In the genomic region with DNA sequence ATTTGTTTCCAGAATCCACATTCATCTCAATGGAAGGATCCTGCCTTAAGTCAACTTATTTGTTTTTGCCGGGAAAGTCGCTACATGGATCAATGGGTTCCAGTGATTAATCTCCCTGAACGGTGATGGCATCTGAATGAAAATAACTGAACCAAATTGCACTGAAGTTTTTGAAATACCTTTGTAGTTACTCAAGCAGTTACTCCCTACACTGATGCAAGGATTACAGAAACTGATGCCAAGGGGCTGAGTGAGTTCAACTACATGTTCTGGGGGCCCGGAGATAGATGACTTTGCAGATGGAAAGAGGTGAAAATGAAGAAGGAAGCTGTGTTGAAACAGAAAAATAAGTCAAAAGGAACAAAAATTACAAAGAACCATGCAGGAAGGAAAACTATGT, we compare ENCODE assay signal across 8 cellular contexts. TPM values are rescaled to one million over a fixed set of nuclear protein-coding genes. Genes with fewer than 3 reads are reported as not detected.
DNase-seq lines count a peak whose midpoint lies in the region; ATAC-seq, FAIRE-seq and TF ChIP-seq lines count a peak whose summit lies in the region.

No MANE protein-coding gene starts in this region.

- no peaks in the 10 kb centered on the region for H3K27me3 ChIP-seq in HL-60 (ENCODE audit: insufficient read depth, poor library complexity, severe bottlenecking)

- H3K27ac ChIP-seq in HL-60 (replicated peaks), result peak overlapping the region; percentile 74

- H3K9me3 Mint-ChIP-seq in activated T-helper 1 cell treated with anti-CD3 and anti-CD28 coated beads, Interleukin-12 subunit alpha, Interleukin-12 subunit beta, Interleukin-2, Interleukin-4 antibody, amounts not matched to agents 30 ng/mL and 10 ng/mL and 1 ng/mL, durations not matched to agents 14 hours and 24 hours and 36 hours, result no peaks in the 10 kb centered on the region

- DNase-seq in AG20443 (ENCODE audit: low spot score) (peak; percentile 57), HL-60 (ENCODE audit: low read depth in 1 of 2, low spot score in 1 of 2) (peak; percentile 69 to 87), kidney glomerular epithelial cell (lab: John Stamatoyannopoulos, UW) (peak; percentile 83), urothelium cell line (ENCODE audit: low spot score) (no peak), GM13976 (ENCODE audit: low spot score) (no peak)
- DNase-seq in activated T-helper 1 cell treated with anti-CD3 and anti-CD28 coated beads, Interleukin-12 subunit alpha, Interleukin-12 subunit beta, Interleukin-2, Interleukin-4 antibody, amounts not matched to agents 30 ng/mL and 10 ng/mL and 1 ng/mL, durations not matched to agents 14 hours and 24 hours and 36 hours (ENCODE audit: low spot score), result no peak

- intact Hi-C loops in activated T-helper 1 cell treated with anti-CD3 and anti-CD28 coated beads, Interleukin-12 subunit alpha, Interleukin-12 subunit beta, Interleukin-2, Interleukin-4 antibody, amounts not matched to agents 30 ng/mL and 10 ng/mL and 1 ng/mL, durations not matched to agents 14 hours and 24 hours and 36 hours (cut with micrococcal nuclease), result loop anchor here (10.0 kb wide), 4 partner anchors 913 to 1413 kb away; no protein-coding TSS in a partner anchor

- peak overlapping the region; percentile 49 for H3K4me3 Mint-ChIP-seq in activated T-helper 1 cell treated with anti-CD3 and anti-CD28 coated beads, Interleukin-12 subunit alpha, Interleukin-12 subunit beta, Interleukin-2, Interleukin-4 antibody, amounts not matched to agents 30 ng/mL and 10 ng/mL and 1 ng/mL, durations not matched to agents 14 hours and 24 hours and 36 hours

- TF ChIP-seq CTCF in HL-60 (IDR thresholded peaks at IDR 0.05; ENCODE audit: insufficient read depth, low read length) (no peak), GM13976 (IDR thresholded peaks at IDR 0.05; ENCODE audit: borderline replicate concordance, control extremely low read depth, extremely low read depth, insufficient read depth, missing control alignments) (no peak)

- FAIRE-seq in urothelium cell line (lab: Jason Lieb, UNC), result no peak

- H3K36me3 Mint-ChIP-seq in activated T-helper 1 cell treated with anti-CD3 and anti-CD28 coated beads, Interleukin-12 subunit alpha, Interleukin-12 subunit beta, Interleukin-2, Interleukin-4 antibody, amounts not matched to agents 30 ng/mL and 10 ng/mL and 1 ng/mL, durations not matched to agents 14 hours and 24 hours and 36 hours (ENCODE audit: low read depth), result peaks cover 29% of the 10 kb centered on the region

- no peaks in the 10 kb centered on the region for H3K27me3 Mint-ChIP-seq in activated T-helper 1 cell treated with anti-CD3 and anti-CD28 coated beads, Interleukin-12 subunit alpha, Interleukin-12 subunit beta, Interleukin-2, Interleukin-4 antibody, amounts not matched to agents 30 ng/mL and 10 ng/mL and 1 ng/mL, durations not matched to agents 14 hours and 24 hours and 36 hours (ENCODE audit: insufficient read depth)

- in situ Hi-C loops in GM13976 (cut with MboI; ENCODE audit: low sequenced_read_pairs, unreplicated experiment), result no loop called here

- H3K4me1 Mint-ChIP-seq in activated T-helper 1 cell treated with anti-CD3 and anti-CD28 coated beads, Interleukin-12 subunit alpha, Interleukin-12 subunit beta, Interleukin-2, Interleukin-4 antibody, amounts not matched to agents 30 ng/mL and 10 ng/mL and 1 ng/mL, durations not matched to agents 14 hours and 24 hours and 36 hours (ENCODE audit: low read depth), result peaks cover 42% of the 10 kb centered on the region

- H3K27ac Mint-ChIP-seq in activated T-helper 1 cell treated with anti-CD3 and anti-CD28 coated beads, Interleukin-12 subunit alpha, Interleukin-12 subunit beta, Interleukin-2, Interleukin-4 antibody, amounts not matched to agents 30 ng/mL and 10 ng/mL and 1 ng/mL, durations not matched to agents 14 hours and 24 hours and 36 hours, result no peak overlapping the region

- no peak for ATAC-seq in HG03457 (IDR thresholded peaks at IDR 0.05; ENCODE audit: unreplicated experiment)
- no peak for ATAC-seq in HG03571 (IDR thresholded peaks at IDR 0.05; ENCODE audit: unreplicated experiment)

- H3K4me3 ChIP-seq in HL-60 (replicated peaks; ENCODE audit: insufficient read depth, low read length), result peak overlapping the region; percentile 90

RNA-seq across cellular contexts. Expression of gene GADD45A, which starts 2.6 kb away (rescaled TPM):
- total RNA-seq in activated T-helper 1 cell treated with anti-CD3 and anti-CD28 coated beads, Interleukin-12 subunit alpha, Interleukin-12 subunit beta, Interleukin-2, Interleukin-4 antibody, amounts not matched to agents 30 ng/mL and 10 ng/mL and 1 ng/mL, durations not matched to agents 14 hours and 24 hours and 36 hours, result 47.3 and 48.2 TPM in 2 replicates

Comparison
In these comparisons a context has a peak if more than half of its experiments do, and no peak if none do; other contexts are left out.
1. DNase-seq: peak in AG20443 (single experiment), HL-60 (2 of 2) and kidney glomerular epithelial cell (single experiment); none in activated T-helper 1 cell treated with anti-CD3 and anti-CD28 coated beads, Interleukin-12 subunit alpha, Interleukin-12 subunit beta, Interleukin-2, Interleukin-4 antibody, amounts not matched to agents 30 ng/mL and 10 ng/mL and 1 ng/mL, durations not matched to agents 14 hours and 24 hours and 36 hours (single experiment), urothelium cell line (single experiment) and GM13976 (single experiment).